ENCODE assay signal across 2 cellular contexts in genomic region chr9:125074976-125075375, GRCh38.
TF ChIP-seq lines count a peak whose summit lies in the region.

No MANE protein-coding gene starts in this region.

TF ChIP-seq in IMR-90, 13 proteins besides CTCF, POLR2A, EP300 and RAD21:
- no peak for TF ChIP-seq CHD1 (IDR thresholded peaks at IDR 0.05; ENCODE audit: low read depth, low read length)
- no peak for TF ChIP-seq MXI1 (IDR thresholded peaks at IDR 0.05; ENCODE audit: borderline replicate concordance, low read depth, low read length)
- TF ChIP-seq RCOR1 (IDR thresholded peaks at IDR 0.05; ENCODE audit: insufficient replicate concordance, low read length) = no peak
- TF ChIP-seq FOS (IDR thresholded peaks at IDR 0.05; ENCODE audit: low read depth, low read length) = no peak
- no peak for TF ChIP-seq RFX5 (IDR thresholded peaks at IDR 0.05; ENCODE audit: low read depth, low read length)
- TF ChIP-seq NFE2L2 (IDR thresholded peaks at IDR 0.05; ENCODE audit: low read depth, low read length) = no peak
- TF ChIP-seq ELK1 (IDR thresholded peaks at IDR 0.05; ENCODE audit: borderline replicate concordance, low read depth, low read length) = no peak
- TF ChIP-seq SMC3 (IDR thresholded peaks at IDR 0.05; ENCODE audit: low read depth, low read length) = no peak
- TF ChIP-seq MAFK (IDR thresholded peaks at IDR 0.05; ENCODE audit: low read depth, low read length) = no peak
- TF ChIP-seq USF2 (IDR thresholded peaks at IDR 0.05; ENCODE audit: low read depth, low read length) = no peak
- no peak for TF ChIP-seq BHLHE40 (IDR thresholded peaks at IDR 0.05; ENCODE audit: low read depth, low read length)
- no peak for TF ChIP-seq MAZ (IDR thresholded peaks at IDR 0.05; ENCODE audit: borderline replicate concordance, low read depth, low read length)
- no peak for TF ChIP-seq CEBPB (IDR thresholded peaks at IDR 0.05; ENCODE audit: low read depth, low read length)

TF ChIP-seq in WTC11, 78 proteins besides CTCF, POLR2A, EP300 and RAD21:
- TF ChIP-seq E2F1 (CRISPR knock-in tag; IDR thresholded peaks at IDR 0.05) (no peak), TP53 (CRISPR knock-in tag; IDR thresholded peaks at IDR 0.05) (no peak), JUN (CRISPR knock-in tag; IDR thresholded peaks at IDR 0.05) (no peak), NFE2L1 (CRISPR knock-in tag; IDR thresholded peaks at IDR 0.05) (no peak), SP1 (CRISPR knock-in tag; conservative IDR thresholded peaks at IDR 0.05) (no peak), ZNF263 (CRISPR knock-in tag; IDR thresholded peaks at IDR 0.05; ENCODE audit: low read depth) (no peak), EMX1 (CRISPR knock-in tag; IDR thresholded peaks at IDR 0.05) (no peak), USF2 (CRISPR knock-in tag; IDR thresholded peaks at IDR 0.05) (no peak), ERG (CRISPR knock-in tag; IDR thresholded peaks at IDR 0.05) (no peak), STAT6 (CRISPR knock-in tag; conservative IDR thresholded peaks at IDR 0.05; ENCODE audit: low read depth) (no peak), ZNF423 (CRISPR knock-in tag; IDR thresholded peaks at IDR 0.05) (no peak), ZNF425 (CRISPR knock-in tag; conservative IDR thresholded peaks at IDR 0.05) (no peak), AR (CRISPR knock-in tag; IDR thresholded peaks at IDR 0.05) (no peak), ZNF219 (CRISPR knock-in tag; IDR thresholded peaks at IDR 0.05; ENCODE audit: borderline replicate concordance) (no peak), ETV6 (CRISPR knock-in tag; IDR thresholded peaks at IDR 0.05) (no peak), ZNF532 (CRISPR knock-in tag; IDR thresholded peaks at IDR 0.05; ENCODE audit: borderline replicate concordance) (no peak)
